ENCODE assay signal across 26 cellular contexts in genomic region chr13:92564942-92565341, GRCh38.
"Had no signal": no experiment of that assay in that cellular context is flagged by ENCODE, and none has a peak within 500 bp of the region (broad histone marks: within the 10 kb centered on the region; RNA-seq: fewer than 3 reads in every experiment).

No MANE protein-coding gene starts in this region.

- H3K36me3 ChIP-seq: esophagus squamous epithelium, gastrocnemius medialis, heart right ventricle, left lung, lower lobe of right lung had no signal

- H3K27me3 ChIP-seq: dorsolateral prefrontal cortex, esophagus squamous epithelium, gastrocnemius medialis, heart right ventricle, left lung had no signal

- H3K4me3 ChIP-seq: coronary artery, dorsolateral prefrontal cortex, esophagus squamous epithelium, gastrocnemius medialis, heart right ventricle, left lung, lower lobe of right lung, mucosa of descending colon had no signal

- H3K27ac ChIP-seq: coronary artery, dorsolateral prefrontal cortex, epithelial cell of prostate, esophagus squamous epithelium, gastrocnemius medialis, heart right ventricle, left lung, lower lobe of right lung had no signal

- ATAC-seq: esophagus mucosa; gastrocnemius medialis; heart right ventricle; left cardiac atrium; left lung; left ventricle myocardium superior; lower lobe of right lung; mucosa of descending colon; naive thymus-derived CD8-positive, alpha-beta T cell had no signal

- H3K4me1 ChIP-seq: esophagus squamous epithelium, gastrocnemius medialis, heart right ventricle, left lung, lower lobe of right lung had no signal

- H3K9me3 ChIP-seq: esophagus squamous epithelium, gastrocnemius medialis, heart right ventricle, lower lobe of right lung, mucosa of descending colon had no signal

- DNase-seq: dermis blood vessel endothelial cell; dorsolateral prefrontal cortex; effector CD4-positive, alpha-beta T cell; effector memory CD4-positive, alpha-beta T cell; erythroblast; esophagus squamous epithelium; foreskin fibroblast; foreskin melanocyte; gastrocnemius medialis; glutamatergic neuron; head of caudate nucleus; heart right ventricle; hippocampal formation; left cardiac atrium; left lung; left ventricle myocardium superior; lower lobe of right lung; mesenchymal stem cell; mucosa of descending colon; naive B cell; naive thymus-derived CD8-positive, alpha-beta T cell had no signal

- FAIRE-seq: islet of Langerhans, keratinocyte had no signal
